In the genomic region with DNA sequence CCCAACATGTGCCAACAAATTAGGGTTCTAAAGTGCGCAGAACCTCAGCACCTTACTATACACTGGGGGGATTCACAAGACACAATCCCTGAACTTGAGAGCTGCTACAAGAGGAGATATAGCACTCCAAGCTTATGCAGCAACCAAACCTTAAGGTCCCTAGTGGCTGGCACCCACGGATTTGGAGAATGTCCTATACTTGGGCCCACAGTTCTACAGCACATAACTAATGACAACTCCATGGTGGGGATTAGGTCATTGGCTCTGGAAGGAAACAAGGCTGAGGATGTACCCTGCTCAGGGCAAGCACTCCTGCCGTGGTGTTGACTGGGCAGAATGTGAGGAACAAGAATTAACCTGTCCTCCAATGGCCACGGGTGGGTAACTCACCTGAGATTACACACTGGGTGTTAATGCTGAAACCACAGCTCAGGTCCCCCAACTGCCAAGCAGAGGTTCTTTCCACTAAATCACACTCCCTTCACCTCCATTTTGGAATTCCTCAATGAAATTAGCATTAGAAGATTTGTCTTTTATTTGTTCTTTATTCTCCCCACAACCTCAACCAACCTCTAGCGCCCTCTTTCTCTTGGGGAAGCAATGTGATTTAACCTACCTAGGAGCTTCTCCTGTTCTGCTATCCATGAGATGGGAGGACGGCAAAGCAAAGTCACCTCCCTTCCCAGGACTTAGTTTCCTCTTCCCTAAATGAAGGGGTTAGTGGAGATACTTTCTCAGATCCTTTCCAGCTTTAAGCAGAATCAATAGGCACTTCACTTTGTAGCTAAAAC, we compare ENCODE assay signal across 1 cellular context.
TF ChIP-seq lines count a peak whose summit lies in the region.

No MANE protein-coding gene starts in this region.

TF ChIP-seq in IMR-90, 13 proteins besides CTCF, POLR2A, EP300 and RAD21:
- TF ChIP-seq MAZ (IDR thresholded peaks at IDR 0.05; ENCODE audit: borderline replicate concordance, low read depth, low read length): no peak
- TF ChIP-seq, protein P1, sequence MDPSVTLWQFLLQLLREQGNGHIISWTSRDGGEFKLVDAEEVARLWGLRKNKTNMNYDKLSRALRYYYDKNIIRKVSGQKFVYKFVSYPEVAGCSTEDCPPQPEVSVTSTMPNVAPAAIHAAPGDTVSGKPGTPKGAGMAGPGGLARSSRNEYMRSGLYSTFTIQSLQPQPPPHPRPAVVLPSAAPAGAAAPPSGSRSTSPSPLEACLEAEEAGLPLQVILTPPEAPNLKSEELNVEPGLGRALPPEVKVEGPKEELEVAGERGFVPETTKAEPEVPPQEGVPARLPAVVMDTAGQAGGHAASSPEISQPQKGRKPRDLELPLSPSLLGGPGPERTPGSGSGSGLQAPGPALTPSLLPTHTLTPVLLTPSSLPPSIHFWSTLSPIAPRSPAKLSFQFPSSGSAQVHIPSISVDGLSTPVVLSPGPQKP (IDR thresholded peaks at IDR 0.05; ENCODE audit: borderline replicate concordance, low read depth, low read length): no peak
- no peak for TF ChIP-seq SMC3 (IDR thresholded peaks at IDR 0.05; ENCODE audit: low read depth, low read length)
- TF ChIP-seq CEBPB (IDR thresholded peaks at IDR 0.05; ENCODE audit: low read depth, low read length): no peak
- no peak for TF ChIP-seq MAFK (IDR thresholded peaks at IDR 0.05; ENCODE audit: low read depth, low read length)
- TF ChIP-seq, protein P2, sequence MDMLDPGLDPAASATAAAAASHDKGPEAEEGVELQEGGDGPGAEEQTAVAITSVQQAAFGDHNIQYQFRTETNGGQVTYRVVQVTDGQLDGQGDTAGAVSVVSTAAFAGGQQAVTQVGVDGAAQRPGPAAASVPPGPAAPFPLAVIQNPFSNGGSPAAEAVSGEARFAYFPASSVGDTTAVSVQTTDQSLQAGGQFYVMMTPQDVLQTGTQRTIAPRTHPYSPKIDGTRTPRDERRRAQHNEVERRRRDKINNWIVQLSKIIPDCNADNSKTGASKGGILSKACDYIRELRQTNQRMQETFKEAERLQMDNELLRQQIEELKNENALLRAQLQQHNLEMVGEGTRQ (IDR thresholded peaks at IDR 0.05; ENCODE audit: low read depth, low read length): no peak
- TF ChIP-seq NFE2L2 (IDR thresholded peaks at IDR 0.05; ENCODE audit: low read depth, low read length): no peak
- TF ChIP-seq RFX5 (IDR thresholded peaks at IDR 0.05; ENCODE audit: low read depth, low read length): no peak
- TF ChIP-seq BHLHE40 (IDR thresholded peaks at IDR 0.05; ENCODE audit: low read depth, low read length): no peak
- TF ChIP-seq RCOR1 (IDR thresholded peaks at IDR 0.05; ENCODE audit: insufficient replicate concordance, low read length): no peak
- no peak for TF ChIP-seq FOS (IDR thresholded peaks at IDR 0.05; ENCODE audit: low read depth, low read length)
- no peak for TF ChIP-seq CHD1 (IDR thresholded peaks at IDR 0.05; ENCODE audit: low read depth, low read length)
- TF ChIP-seq MXI1 (IDR thresholded peaks at IDR 0.05; ENCODE audit: borderline replicate concordance, low read depth, low read length): no peak
